19 cellular contexts compared by ENCODE assay signal in genomic region chr22:49693416-49693815, GRCh38.
A peak's percentile ranks its signal among the peaks of the same experiment; 100 is the strongest.
DNase-seq lines count a peak whose midpoint lies in the region; ATAC-seq and TF ChIP-seq lines count a peak whose summit lies in the region.
"Had no signal": no experiment of that assay in that cellular context is flagged by ENCODE, and none has a peak within 500 bp of the region (broad histone marks: within the 10 kb centered on the region; RNA-seq: fewer than 3 reads in every experiment).

No MANE protein-coding gene starts in this region.

- no peak overlapping the region for H3K27ac Mint-ChIP-seq in activated CD8-positive, alpha-beta memory T cell treated with anti-CD3 and anti-CD28 coated beads, Interleukin-2, amount 10 ng/mL, durations not matched to agents 7 days and 5 days
- no peak overlapping the region for H3K27ac Mint-ChIP-seq in endodermal cell
- H3K27ac Mint-ChIP-seq: B cell; CD4-positive, alpha-beta memory T cell had no signal

- no peaks in the 10 kb centered on the region for H3K4me1 Mint-ChIP-seq in activated CD8-positive, alpha-beta memory T cell treated with anti-CD3 and anti-CD28 coated beads, Interleukin-2, amount 10 ng/mL, durations not matched to agents 7 days and 5 days
- H3K4me1 Mint-ChIP-seq in endodermal cell, result no peaks in the 10 kb centered on the region
- H3K4me1 Mint-ChIP-seq: B cell had no signal

- no peak overlapping the region for H2AK5ac ChIP-seq in trophoblast cell (ENCODE audit: low read length)

- H3K36me3 Mint-ChIP-seq in activated CD8-positive, alpha-beta memory T cell treated with anti-CD3 and anti-CD28 coated beads, Interleukin-2, amount 10 ng/mL, durations not matched to agents 7 days and 5 days, result no peaks in the 10 kb centered on the region
- H3K36me3 Mint-ChIP-seq in endodermal cell (ENCODE audit: low read depth), result no peaks in the 10 kb centered on the region
- H3K36me3 Mint-ChIP-seq: CD4-positive, alpha-beta memory T cell had no signal

- TF ChIP-seq CTCF in endodermal cell (conservative IDR thresholded peaks at IDR 0.05) (no peak), upper lobe of right lung (IDR thresholded peaks at IDR 0.05) (no peak)

- H3K9me3 Mint-ChIP-seq in activated CD8-positive, alpha-beta memory T cell treated with anti-CD3 and anti-CD28 coated beads, Interleukin-2, amount 10 ng/mL, durations not matched to agents 7 days and 5 days (ENCODE audit: low read depth), result peaks cover 4% of the 10 kb centered on the region
- H3K9me3 Mint-ChIP-seq in endodermal cell, result peaks cover 36% of the 10 kb centered on the region

- H3K27ac ChIP-seq in endodermal cell (ENCODE audit: low read depth, low read length), result no peak overlapping the region
- H3K27ac ChIP-seq in trophoblast cell (ENCODE audit: low read depth, low read length), result no peak overlapping the region
- no peak overlapping the region for H3K27ac ChIP-seq in upper lobe of right lung
- H3K27ac ChIP-seq: 22Rv1 had no signal

- H3K27me3 Mint-ChIP-seq in activated CD8-positive, alpha-beta memory T cell treated with anti-CD3 and anti-CD28 coated beads, Interleukin-2, amount 10 ng/mL, durations not matched to agents 7 days and 5 days, result no peaks in the 10 kb centered on the region
- H3K27me3 Mint-ChIP-seq in endodermal cell (ENCODE audit: insufficient read depth), result peaks cover 2% of the 10 kb centered on the region

- H3K9me3 ChIP-seq in endodermal cell (ENCODE audit: control insufficient read depth, low read length) (peaks cover 4% of the 10 kb centered on the region), trophoblast cell (ENCODE audit: insufficient read depth, low read depth, low read length) (peaks cover 25% of the 10 kb centered on the region), upper lobe of right lung (peaks cover 7% of the 10 kb centered on the region)

- H3K18ac ChIP-seq in trophoblast cell (ENCODE audit: low read length), result no peak overlapping the region

- no peak overlapping the region for H4K91ac ChIP-seq in trophoblast cell (ENCODE audit: low read depth, low read length)

- H3K36me3 ChIP-seq in endodermal cell (ENCODE audit: control insufficient read depth, insufficient read depth, low read length) (no peaks in the 10 kb centered on the region), trophoblast cell (ENCODE audit: control insufficient read depth in 1 of 2, insufficient read depth in 2 of 2, low read length in 2 of 2) (no peaks in the 10 kb centered on the region), upper lobe of right lung (no peaks in the 10 kb centered on the region)

- 80 to 85% methylated on average over 9 to 11 of the region's 11 CpGs for WGBS in endodermal cell (ENCODE audit: insufficient coverage in 1 of 2, insufficient read length in 1 of 2), 2 experiments
- no CpG with 5 or more reads among the region's 11 CpGs for WGBS in trophoblast cell (ENCODE audit: extremely low coverage, insufficient coverage, insufficient read length)

- H3K4me3 ChIP-seq in endodermal cell (ENCODE audit: low read length) (no peak overlapping the region), trophoblast cell (ENCODE audit: low read depth, low read length) (no peak overlapping the region), upper lobe of right lung (no peak overlapping the region)

- H3K79me2 ChIP-seq in trophoblast cell (ENCODE audit: control insufficient read depth, insufficient read depth, low read length, poor library complexity), result no peaks in the 10 kb centered on the region

- no peak overlapping the region for H2AFZ ChIP-seq in trophoblast cell (ENCODE audit: insufficient read depth, low read length, poor library complexity)

- no peak overlapping the region for H3K14ac ChIP-seq in trophoblast cell (ENCODE audit: low read length)

- no peak overlapping the region for H3K4me2 ChIP-seq in trophoblast cell (ENCODE audit: low read length)

- no peak overlapping the region for H3K23ac ChIP-seq in trophoblast cell (ENCODE audit: low read length)

- no peak overlapping the region for H2BK120ac ChIP-seq in trophoblast cell (ENCODE audit: insufficient read depth, low read length, poor library complexity)

- H3K4me1 ChIP-seq in endodermal cell (ENCODE audit: control insufficient read depth, insufficient read depth, low read length) (no peaks in the 10 kb centered on the region), trophoblast cell (ENCODE audit: control insufficient read depth in 1 of 2, insufficient read depth in 2 of 2, low read length in 2 of 2) (no peaks in the 10 kb centered on the region), upper lobe of right lung (no peaks in the 10 kb centered on the region)

- no peak overlapping the region for H4K12ac ChIP-seq in trophoblast cell (ENCODE audit: low read depth, low read length)

- no peak overlapping the region for H3K4ac ChIP-seq in trophoblast cell (ENCODE audit: low read depth, low read length)

- CTCF ChIA-PET in activated CD8-positive, alpha-beta memory T cell treated with anti-CD3 and anti-CD28 coated beads, Interleukin-2, amount 10 ng/mL, durations not matched to agents 7 days and 5 days (lab: Charles Lee), result no interaction called here

- H3K9ac ChIP-seq in endodermal cell (ENCODE audit: extremely low read depth, low read length, poor library complexity, severe bottlenecking), result no peak overlapping the region
- no peak overlapping the region for H3K9ac ChIP-seq in trophoblast cell (ENCODE audit: low read length)

- no peaks in the 10 kb centered on the region for H3K79me1 ChIP-seq in trophoblast cell (ENCODE audit: low read length)

- no peak overlapping the region for H2BK12ac ChIP-seq in trophoblast cell (ENCODE audit: low read length)

- no peak overlapping the region for H4K8ac ChIP-seq in trophoblast cell (ENCODE audit: low read depth, low read length)

- no peak for ATAC-seq in activated CD8-positive, alpha-beta memory T cell treated with anti-CD3 and anti-CD28 coated beads, Interleukin-2, amount 10 ng/mL, durations not matched to agents 7 days and 5 days
- ATAC-seq in upper lobe of right lung (peak; percentile 35), GM21367 (IDR thresholded peaks at IDR 0.05; ENCODE audit: unreplicated experiment) (no peak), GM21515 (IDR thresholded peaks at IDR 0.05; ENCODE audit: unreplicated experiment) (no peak)
- ATAC-seq: HepG2 had no signal

- no peak overlapping the region for H2BK5ac ChIP-seq in trophoblast cell (ENCODE audit: low read depth, low read length, poor library complexity)

- H3K4me3 Mint-ChIP-seq in activated CD8-positive, alpha-beta memory T cell treated with anti-CD3 and anti-CD28 coated beads, Interleukin-2, amount 10 ng/mL, durations not matched to agents 7 days and 5 days, result no peak overlapping the region
- H3K4me3 Mint-ChIP-seq in endodermal cell, result no peak overlapping the region
- H3K4me3 Mint-ChIP-seq: B cell; CD4-positive, alpha-beta memory T cell had no signal

- intact Hi-C loops in upper lobe of right lung (cut with DNase I), result no loop called here

- DNase-seq in activated CD8-positive, alpha-beta memory T cell treated with anti-CD3 and anti-CD28 coated beads, Interleukin-2, amount 10 ng/mL, durations not matched to agents 7 days and 5 days, result peak; percentile 27
- DNase-seq in activated CD8-positive, alpha-beta memory T cell treated with anti-CD3 and anti-CD28 coated beads, Interleukin-2, amount 50 U/mL, for 4 hours, result no peak
- peak; percentile 22 for DNase-seq in endodermal cell
- DNase-seq in trophoblast cell, result peak; percentile 70 to 71
- no peak for DNase-seq in upper lobe of right lung
- no peak for DNase-seq in COR-L47 (lab: John Stamatoyannopoulos, UW)
- DNase-seq: CD4-positive, alpha-beta memory T cell; DND-41; H7; MM.1S; NCI-H1092 treated with DMSO at 0.1 percent for 48 hours; NCI-H1694; NCI-H526 treated with DMSO at 0.1 percent for 48 hours; SIG-M5 had no signal

- H3K27me3 ChIP-seq in endodermal cell (ENCODE audit: control insufficient read depth, insufficient read depth, low read length, poor library complexity, severe bottlenecking), result no peaks in the 10 kb centered on the region
- no peaks in the 10 kb centered on the region for H3K27me3 ChIP-seq in trophoblast cell (ENCODE audit: insufficient read depth, low read length)
- H3K27me3 ChIP-seq in upper lobe of right lung, result peaks cover 11% of the 10 kb centered on the region

Comparison
In these comparisons a context has a peak if more than half of its experiments do, and no peak if none do; other contexts are left out.
1. DNase-seq: peak in activated CD8-positive, alpha-beta memory T cell treated with anti-CD3 and anti-CD28 coated beads, Interleukin-2, amount 10 ng/mL, durations not matched to agents 7 days and 5 days (single experiment), endodermal cell (single experiment) and trophoblast cell (2 of 2); none in activated CD8-positive, alpha-beta memory T cell treated with anti-CD3 and anti-CD28 coated beads, Interleukin-2, amount 50 U/mL, for 4 hours (single experiment), upper lobe of right lung (single experiment) and COR-L47 (single experiment).